11 cellular contexts compared by ENCODE assay signal in genomic region chr2:177289824-177290632, GRCh38. TPM values are rescaled to one million over a fixed set of nuclear protein-coding genes. Genes with fewer than 3 reads are reported as not detected.
DNase-seq lines count a peak whose midpoint lies in the region; ATAC-seq, FAIRE-seq and TF ChIP-seq lines count a peak whose summit lies in the region.
"Had no signal": no experiment of that assay in that cellular context is flagged by ENCODE, and none has a peak within 500 bp of the region (broad histone marks: within the 10 kb centered on the region; RNA-seq: fewer than 3 reads in every experiment).

No MANE protein-coding gene starts in this region.

- peak; percentile 5 for FAIRE-seq in GM12892 (lab: Jason Lieb, UNC)
- FAIRE-seq: G401.6 had no signal

- no peaks in the 10 kb centered on the region for H3K9me3 ChIP-seq in vagina
- H3K9me3 ChIP-seq: prostate gland had no signal

- peaks cover 0 to 3% of the 10 kb centered on the region in 2 donors for H3K9me3 Mint-ChIP-seq in activated naive CD4-positive, alpha-beta T cell treated with anti-CD3 and anti-CD28 coated beads, Interleukin-2, amount 50 U/mL, for 72 hours

- H3K4me3 ChIP-seq in vagina = no peak overlapping the region
- H3K4me3 ChIP-seq: prostate gland had no signal

- H3K4me1 ChIP-seq in vagina = no peaks in the 10 kb centered on the region
- H3K4me1 ChIP-seq: prostate gland had no signal

- DNase-seq in GM12892 (ENCODE audit: insufficient read length) (no peak), GM20000 (ENCODE audit: low spot score) (peak; percentile 39), vagina (ENCODE audit: extremely low spot score in 2 of 2) (no peak)
- DNase-seq in activated naive CD4-positive, alpha-beta T cell treated with anti-CD3 and anti-CD28 coated beads, Interleukin-2, amount 50 U/mL, for 72 hours (ENCODE audit: low spot score in 2 of 2) = no peak
- no peak for DNase-seq in stimulated activated CD4-positive, alpha-beta T cell treated with anti-CD3 and anti-CD28 coated beads, Interleukin-12 subunit alpha, Interleukin-12 subunit beta, amount 100 ng/mL, for 4 hours
- DNase-seq in activated effector memory CD4-positive, alpha-beta T cell treated with anti-CD3 and anti-CD28 coated beads, Interleukin-2, amount 50 U/mL, for 16 hours = no peak
- DNase-seq: brain microvascular endothelial cell had no signal

- H3K27me3 ChIP-seq in vagina = no peaks in the 10 kb centered on the region
- H3K27me3 ChIP-seq: brain microvascular endothelial cell had no signal

- H3K36me3 Mint-ChIP-seq in activated naive CD4-positive, alpha-beta T cell treated with anti-CD3 and anti-CD28 coated beads, Interleukin-2, amount 50 U/mL, for 72 hours = no peaks in the 10 kb centered on the region

- TF ChIP-seq CTCF in GM20000 (IDR thresholded peaks at IDR 0.05; ENCODE audit: extremely low read depth, missing control alignments) = no peak
- no peak for TF ChIP-seq CTCF in vagina (IDR thresholded peaks at IDR 0.05)

- TF ChIP-seq POLR2A in GM12892 (IDR thresholded peaks at IDR 0.05; ENCODE audit: low read depth, low read length) (no peak), vagina (IDR thresholded peaks at IDR 0.05) (no peak)

- H3K36me3 ChIP-seq in vagina = no peaks in the 10 kb centered on the region
- H3K36me3 ChIP-seq: brain microvascular endothelial cell, prostate gland had no signal

- intact Hi-C loops in vagina (cut with DNase I) = no loop called here

- H3K27ac Mint-ChIP-seq in activated naive CD4-positive, alpha-beta T cell treated with anti-CD3 and anti-CD28 coated beads, Interleukin-2, amount 50 U/mL, for 72 hours = peak overlapping the region; percentile 81 to 83

- no peak overlapping the region for H3K27ac ChIP-seq in vagina
- H3K27ac ChIP-seq: brain microvascular endothelial cell, prostate gland had no signal

- ATAC-seq in HG03159 (IDR thresholded peaks at IDR 0.05; ENCODE audit: unreplicated experiment) (peak; percentile 79), HG02840 (IDR thresholded peaks at IDR 0.05; ENCODE audit: low FRiP score, unreplicated experiment) (no peak)
- ATAC-seq in activated naive CD4-positive, alpha-beta T cell treated with anti-CD3 and anti-CD28 coated beads, Interleukin-2, amount 50 U/mL, for 72 hours = peak; percentile 78

RNA-seq across cellular contexts. Expression of gene NFE2L2, which starts 25.5 kb away (rescaled TPM):
- polyA plus RNA-seq in GM12892 (2012; ENCODE audit: missing spikeins) = 26.9 TPM
- 10 to 100 TPM; 44.7 to 82.2 TPM for total RNA-seq in activated naive CD4-positive, alpha-beta T cell treated with anti-CD3 and anti-CD28 coated beads, Interleukin-2, amount 50 U/mL, for 72 hours
- total RNA-seq in vagina = 147 TPM
